In genomic region chr4:13347517-13348125, GRCh38 we compare ENCODE assay signal across 17 cellular contexts.
"Had no signal": no experiment of that assay in that cellular context is flagged by ENCODE, and none has a peak within 500 bp of the region (broad histone marks: within the 10 kb centered on the region; RNA-seq: fewer than 3 reads in every experiment).

No MANE protein-coding gene starts in this region.

- DNase-seq: activated CD4-positive, CD25-positive, alpha-beta regulatory T cell; amniotic stem cell; esophagus squamous epithelium; foreskin melanocyte; heart right ventricle; kidney; left ventricle myocardium inferior; mesendoderm; stimulated activated CD4-positive, alpha-beta T cell treated with anti-CD3 and anti-CD28 coated beads, Interleukin-12 subunit alpha, Interleukin-12 subunit beta, amount 100 ng/mL, for 4 hours; stimulated activated CD4-positive, alpha-beta T cell treated with anti-CD3 and anti-CD28 coated beads, Interleukin-4, amount 100 ng/mL, for 1 hour; stimulated activated CD8-positive, alpha-beta memory T cell treated with anti-CD3 and anti-CD28 coated beads, Interleukin-4, amount 100 ng/mL, for 48 hours; stimulated activated naive CD8-positive, alpha-beta T cell treated with anti-CD3 and anti-CD28 coated beads, Interleukin-15, Interleukin-2, amounts not matched to agents 100 U/mL and 50 U/mL, for 24 hours; T-helper 17 cell had no signal

- H3K36me3 ChIP-seq: esophagus squamous epithelium, left ventricle myocardium inferior, suprapubic skin had no signal

- H3K27ac ChIP-seq: esophagus squamous epithelium, heart right ventricle, left ventricle myocardium inferior, suprapubic skin had no signal

- H3K4me3 Mint-ChIP-seq: activated naive CD4-positive, alpha-beta T cell treated with anti-CD3 and anti-CD28 coated beads, Interleukin-2, amount 50 U/mL, for 24 hours; T-helper 17 cell; type B pancreatic cell had no signal

- H3K4me1 ChIP-seq: esophagus squamous epithelium, heart right ventricle, left ventricle myocardium inferior, suprapubic skin had no signal

- H3K9me3 Mint-ChIP-seq: activated naive CD4-positive, alpha-beta T cell treated with anti-CD3 and anti-CD28 coated beads, Interleukin-2, amount 50 U/mL, for 24 hours had no signal

- H3K27ac Mint-ChIP-seq: activated naive CD4-positive, alpha-beta T cell treated with anti-CD3 and anti-CD28 coated beads, Interleukin-2, amount 50 U/mL, for 24 hours; T-helper 17 cell; type B pancreatic cell had no signal

- H3K9me3 ChIP-seq: esophagus squamous epithelium, suprapubic skin had no signal

- H3K27me3 ChIP-seq: esophagus squamous epithelium, heart right ventricle, suprapubic skin had no signal

- H3K4me3 ChIP-seq: esophagus squamous epithelium, heart right ventricle, left ventricle myocardium inferior, suprapubic skin had no signal

- H3K27me3 Mint-ChIP-seq: activated naive CD4-positive, alpha-beta T cell treated with anti-CD3 and anti-CD28 coated beads, Interleukin-2, amount 50 U/mL, for 24 hours; T-helper 17 cell; type B pancreatic cell had no signal

- H3K4me1 Mint-ChIP-seq: activated naive CD4-positive, alpha-beta T cell treated with anti-CD3 and anti-CD28 coated beads, Interleukin-2, amount 50 U/mL, for 24 hours; T-helper 17 cell had no signal

- ATAC-seq: heart right ventricle; sciatic nerve; stimulated activated naive CD8-positive, alpha-beta T cell treated with anti-CD3 and anti-CD28 coated beads, Interleukin-15, Interleukin-2, amounts not matched to agents 100 U/mL and 50 U/mL, for 24 hours; T-helper 17 cell had no signal
